14 cellular contexts compared by ENCODE assay signal in the genomic region with DNA sequence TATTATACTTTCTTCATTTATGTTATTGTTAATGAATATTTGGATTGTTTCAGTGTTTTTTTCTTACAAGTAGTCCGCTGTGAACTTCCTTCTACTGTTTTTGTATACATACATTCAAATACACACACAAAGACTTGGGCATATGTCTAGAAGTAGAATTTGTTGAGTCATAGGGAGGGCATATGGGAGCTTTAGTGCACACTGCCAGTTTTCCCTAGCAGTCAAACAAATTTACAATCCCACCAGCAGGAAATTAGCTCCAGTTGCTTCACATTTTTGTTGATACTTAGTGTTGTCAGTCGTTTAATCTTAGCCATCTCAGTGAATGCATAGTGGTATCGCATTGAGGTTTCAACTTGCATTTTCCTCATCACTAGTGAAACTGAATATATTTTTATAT.
"Had no signal": no experiment of that assay in that cellular context is flagged by ENCODE, and none has a peak within 500 bp of the region (broad histone marks: within the 10 kb centered on the region; RNA-seq: fewer than 3 reads in every experiment).

No MANE protein-coding gene starts in this region.

- H3K4me1 ChIP-seq: esophagus squamous epithelium, lower lobe of right lung, parathyroid adenoma, upper lobe of right lung had no signal

- H3K36me3 ChIP-seq: cardiac muscle cell, esophagus squamous epithelium, lower lobe of right lung, neutrophil, upper lobe of right lung had no signal

- H3K4me3 ChIP-seq: cardiac muscle cell, esophagus squamous epithelium, lower lobe of right lung, upper lobe of right lung had no signal

- H3K27me3 ChIP-seq: cardiac muscle cell, esophagus squamous epithelium, neutrophil, upper lobe of right lung had no signal

- DNase-seq: activated B cell treated with CpG ODN at 0.5 μM for 24 hours; activated CD4-positive, alpha-beta memory T cell treated with anti-CD3 and anti-CD28 coated beads for 36 hours; activated CD4-positive, alpha-beta T cell treated with anti-CD3 and anti-CD28 coated beads for 4 hours; amniotic stem cell; effector memory CD8-positive, alpha-beta T cell; esophagus squamous epithelium; foreskin melanocyte; lower lobe of right lung; naive thymus-derived CD8-positive, alpha-beta T cell; stimulated activated naive CD4-positive, alpha-beta T cell; upper lobe of right lung had no signal

- H3K9me3 ChIP-seq: esophagus squamous epithelium, lower lobe of right lung, neutrophil, upper lobe of right lung had no signal

- ATAC-seq: effector memory CD8-positive, alpha-beta T cell; lower lobe of right lung; naive thymus-derived CD8-positive, alpha-beta T cell; upper lobe of right lung had no signal
